Comparison of ENCODE assay signal across 9 cellular contexts in genomic region chr19:11446652-11447301, GRCh38. TPM values are rescaled to one million over a fixed set of nuclear protein-coding genes. Genes with fewer than 3 reads are reported as not detected.
DNase-seq lines count a peak whose midpoint lies in the region; ATAC-seq and TF ChIP-seq lines count a peak whose summit lies in the region.
"Had no signal": no experiment of that assay in that cellular context is flagged by ENCODE, and none has a peak within 500 bp of the region (broad histone marks: within the 10 kb centered on the region; RNA-seq: fewer than 3 reads in every experiment).

No MANE protein-coding gene starts in this region.

- no peak overlapping the region for H2BK120ac ChIP-seq in neuronal stem cell (ENCODE audit: low read depth, low read length)

- no TSS peak for BruUV-seq in Caco-2 (replicated peaks; lab: Mats Ljungman, UMichigan)

- intact Hi-C loops in Caco-2 (cut with micrococcal nuclease; ENCODE audit: unreplicated experiment): no loop called here

- peak; percentile 71 for TF ChIP-seq RAD21 in Ishikawa (IDR thresholded peaks at IDR 0.05; ENCODE audit: low read depth)

- no peak overlapping the region for H3K4ac ChIP-seq in neuronal stem cell (ENCODE audit: low read length)

- POLR2A ChIA-PET in Caco-2 (lab: Charles Lee): interaction anchor here (0.9 kb wide), 1 partner anchor 66 kb away, joined by 4 read pairs; no protein-coding TSS in a partner anchor

- H2BK5ac ChIP-seq in neuronal stem cell (ENCODE audit: low read length): no peak overlapping the region

- H3K23ac ChIP-seq in neuronal stem cell (ENCODE audit: low read depth, low read length, poor library complexity): peak overlapping the region; percentile 73

- no peaks in the 10 kb centered on the region for H3K4me1 Mint-ChIP-seq in Caco-2 (ENCODE audit: low read depth, unreplicated experiment)
- H3K4me1 Mint-ChIP-seq in T-helper 2 cell treated with Interferon-gamma antibody and Interleukin-4, amounts not matched to agents 5 μg/mL and 100 μg/mL, for 36 hours (ENCODE audit: low read depth): no peaks in the 10 kb centered on the region

- H3K27ac Mint-ChIP-seq in Caco-2 (ENCODE audit: unreplicated experiment): no peak overlapping the region
- no peak overlapping the region for H3K27ac Mint-ChIP-seq in T-helper 2 cell treated with Interferon-gamma antibody and Interleukin-4, amounts not matched to agents 5 μg/mL and 100 μg/mL, for 36 hours

- peaks cover 55% of the 10 kb centered on the region for H3K36me3 Mint-ChIP-seq in Caco-2 (ENCODE audit: insufficient read depth, unreplicated experiment)
- H3K36me3 Mint-ChIP-seq in T-helper 2 cell treated with Interferon-gamma antibody and Interleukin-4, amounts not matched to agents 5 μg/mL and 100 μg/mL, for 36 hours (ENCODE audit: low read depth): peaks cover 18% of the 10 kb centered on the region

- H3K4me2 ChIP-seq in neuronal stem cell (ENCODE audit: insufficient read depth, low read length, poor library complexity, severe bottlenecking): no peak overlapping the region

- no peak overlapping the region for H3K18ac ChIP-seq in neuronal stem cell (ENCODE audit: low read length)

- no CpG with 5 or more reads among the region's 23 CpGs for WGBS in neuronal stem cell (ENCODE audit: extremely low coverage in 2 of 2, insufficient read length in 2 of 2, insufficient replicate concordance in 1 of 2), 2 donors

- no peak overlapping the region for H2AFZ ChIP-seq in neuronal stem cell (ENCODE audit: low read length)

- no peak overlapping the region for H4K91ac ChIP-seq in neuronal stem cell (ENCODE audit: low read depth, low read length, poor library complexity)

- DNase-seq in Caco-2: peak in 1 of 2 experiments; percentile 72
- peak; percentile 30 for DNase-seq in activated T-cell treated with anti-CD3 and anti-CD28 coated beads for 48 hours (ENCODE audit: low read depth)
- peak; percentile 10 for DNase-seq in fibroblast of peridontal ligament (ENCODE audit: extremely low read depth)
- DNase-seq in neuronal stem cell (ENCODE audit: low spot score): no peak
- no peak for DNase-seq in T-helper 2 cell treated with Interferon-gamma antibody and Interleukin-4, amounts not matched to agents 5 μg/mL and 100 μg/mL, for 36 hours (ENCODE audit: low spot score)
- DNase-seq in NCI-H1436 (lab: John Stamatoyannopoulos, UW): no peak

- no peak overlapping the region for H3K4me3 ChIP-seq in Caco-2 (ENCODE audit: low read depth, low read length)
- peak overlapping the region in 1 of 2 donors; percentile 57 for H3K4me3 ChIP-seq in neuronal stem cell (ENCODE audit: low read length in 2 of 2)

- peaks cover 3% of the 10 kb centered on the region for H3K79me1 ChIP-seq in neuronal stem cell (ENCODE audit: low read depth, low read length)

- no peak overlapping the region for H2BK15ac ChIP-seq in neuronal stem cell (ENCODE audit: low read length)

- H3K9me3 ChIP-seq in Caco-2 (no peaks in the 10 kb centered on the region), neuronal stem cell (replicated peaks in 1 of 2; ENCODE audit: control insufficient read depth in 2 of 2, insufficient read depth in 1 of 2, low read depth in 1 of 2, low read length in 2 of 2) (no peaks in the 10 kb centered on the region)

- peaks cover 2% of the 10 kb centered on the region for H3K36me3 ChIP-seq in Caco-2 (ENCODE audit: control insufficient read depth, insufficient read depth, low read length)
- peaks cover 46 to 94% of the 10 kb centered on the region in 2 donors for H3K36me3 ChIP-seq in neuronal stem cell (replicated peaks in 1 of 2; ENCODE audit: control insufficient read depth in 2 of 2, insufficient read depth in 2 of 2, low read length in 2 of 2)

- H3K27ac ChIP-seq in neuronal stem cell (replicated peaks; ENCODE audit: low read length): no peak overlapping the region

- no peak overlapping the region for H4K8ac ChIP-seq in neuronal stem cell (ENCODE audit: low read depth, low read length)

- H2AK5ac ChIP-seq in neuronal stem cell (ENCODE audit: low read depth, low read length): no peak overlapping the region

- H3K14ac ChIP-seq in neuronal stem cell (ENCODE audit: low read length): no peak overlapping the region

- H3K9me3 Mint-ChIP-seq in Caco-2 (ENCODE audit: unreplicated experiment): no peaks in the 10 kb centered on the region
- H3K9me3 Mint-ChIP-seq in T-helper 2 cell treated with Interferon-gamma antibody and Interleukin-4, amounts not matched to agents 5 μg/mL and 100 μg/mL, for 36 hours: no peaks in the 10 kb centered on the region

- H3K27me3 ChIP-seq in Caco-2 (replicated peaks; ENCODE audit: control insufficient read depth, insufficient read depth, low read length) (no peaks in the 10 kb centered on the region), neuronal stem cell (ENCODE audit: control insufficient read depth in 3 of 3, insufficient read depth in 3 of 3, low read depth in 1 of 3, low read length in 3 of 3) (no peaks in the 10 kb centered on the region)

- H3K4me3 Mint-ChIP-seq in Caco-2 (ENCODE audit: unreplicated experiment): no peak overlapping the region
- no peak overlapping the region for H3K4me3 Mint-ChIP-seq in T-helper 2 cell treated with Interferon-gamma antibody and Interleukin-4, amounts not matched to agents 5 μg/mL and 100 μg/mL, for 36 hours

- no peaks in the 10 kb centered on the region for H3K27me3 Mint-ChIP-seq in Caco-2 (ENCODE audit: insufficient read depth, unreplicated experiment)
- no peaks in the 10 kb centered on the region for H3K27me3 Mint-ChIP-seq in T-helper 2 cell treated with Interferon-gamma antibody and Interleukin-4, amounts not matched to agents 5 μg/mL and 100 μg/mL, for 36 hours (ENCODE audit: low read depth)

- CTCF ChIA-PET in Caco-2 (lab: Charles Lee): interaction anchor here (0.7 to 1.6 kb wide), 3 partner anchors 36 to 101 kb away, joined by 3 to 12 read pairs (median 5); partner anchors contain the start of gene TMEM205

- no peak for TF ChIP-seq EP300 in Ishikawa (IDR thresholded peaks at IDR 0.05; ENCODE audit: borderline replicate concordance)

- no peak for ATAC-seq in GM18907 (IDR thresholded peaks at IDR 0.05; ENCODE audit: unreplicated experiment)

- peak overlapping the region; percentile 38 for H3K9ac ChIP-seq in neuronal stem cell (ENCODE audit: low read depth, low read length, poor library complexity)

- no peak overlapping the region for H2BK12ac ChIP-seq in neuronal stem cell (ENCODE audit: low read length)

- peak; percentile 52 to 68 for TF ChIP-seq CTCF in Caco-2 (IDR thresholded peaks at IDR 0.05; ENCODE audit: insufficient read depth in 1 of 2, low read depth in 1 of 2, low read length in 1 of 2, severe bottlenecking in 1 of 2, unreplicated experiment in 1 of 2)

- H3K4me1 ChIP-seq in Caco-2 (no peaks in the 10 kb centered on the region), neuronal stem cell (ENCODE audit: control insufficient read depth in 2 of 2, insufficient read depth in 1 of 2, low read depth in 1 of 2, low read length in 2 of 2) (peaks cover 7 to 10% of the 10 kb centered on the region in 2 donors)

TF ChIP-seq in Ishikawa, 13 proteins besides CTCF, POLR2A, EP300 and RAD21:
- no peak for TF ChIP-seq ZBTB7A (IDR thresholded peaks at IDR 0.05; ENCODE audit: low read depth)
- TF ChIP-seq MAX (IDR thresholded peaks at IDR 0.05): no peak
- no peak for TF ChIP-seq EGR1 (IDR thresholded peaks at IDR 0.05)
- TF ChIP-seq CEBPB (IDR thresholded peaks at IDR 0.05): no peak
- TF ChIP-seq YY1 (IDR thresholded peaks at IDR 0.05; ENCODE audit: low read depth): no peak
- TF ChIP-seq TAF1 (IDR thresholded peaks at IDR 0.05; ENCODE audit: low read depth): no peak

RNA-seq across cellular contexts. Expression of gene PRKCSH, which starts 11.3 kb away (rescaled TPM):
- total RNA-seq in Caco-2 (2022): 412 and 456 TPM in 2 replicates
- polyA plus RNA-seq in neuronal stem cell (2013, experiment 1 of 2): 199 TPM
- 201 TPM for polyA plus RNA-seq in neuronal stem cell (2013, experiment 2 of 2)

RNA-seq across cellular contexts. Expression of gene ODAD3, which starts 11.9 kb away (rescaled TPM):
- total RNA-seq in Caco-2 (2022): not detected in 2 replicates
- 0.91 TPM for polyA plus RNA-seq in neuronal stem cell (2013, experiment 1 of 2)
- 1.2 TPM for polyA plus RNA-seq in neuronal stem cell (2013, experiment 2 of 2)

RNA-seq across cellular contexts. Expression of gene RGL3, which starts 27.7 kb away (rescaled TPM):
- total RNA-seq in Caco-2 (2022): 53.1 and 58.8 TPM in 2 replicates
- polyA plus RNA-seq in neuronal stem cell (2013, experiment 1 of 2): 0.66 TPM
- polyA plus RNA-seq in neuronal stem cell (2013, experiment 2 of 2): 0.51 TPM

RNA-seq across cellular contexts. Expression of gene ELAVL3, which starts 34.1 kb away (rescaled TPM):
- not detected in 2 replicates for total RNA-seq in Caco-2 (2022)
- polyA plus RNA-seq in neuronal stem cell (2013, experiment 1 of 2): 0.98 TPM
- polyA plus RNA-seq in neuronal stem cell (2013, experiment 2 of 2): 0.86 TPM
- total RNA-seq: renal cortical epithelial cell had no signal

RNA-seq across cellular contexts. Expression of gene ZNF653, which starts 58.9 kb away (rescaled TPM):
- 6.1 and 8.9 TPM in 2 replicates for total RNA-seq in Caco-2 (2022)
- polyA plus RNA-seq in neuronal stem cell (2013, experiment 1 of 2): 8.3 TPM
- polyA plus RNA-seq in neuronal stem cell (2013, experiment 2 of 2): 7.7 TPM

Comparison
In these comparisons a context has a peak if more than half of its experiments do, and no peak if none do; other contexts are left out.
1. DNase-seq: peak in activated T-cell treated with anti-CD3 and anti-CD28 coated beads for 48 hours (single experiment) and fibroblast of peridontal ligament (single experiment); none in neuronal stem cell (single experiment), T-helper 2 cell treated with Interferon-gamma antibody and Interleukin-4, amounts not matched to agents 5 μg/mL and 100 μg/mL, for 36 hours (single experiment) and NCI-H1436 (single experiment).